Comparison of ENCODE assay signal across 21 cellular contexts in the genomic region with DNA sequence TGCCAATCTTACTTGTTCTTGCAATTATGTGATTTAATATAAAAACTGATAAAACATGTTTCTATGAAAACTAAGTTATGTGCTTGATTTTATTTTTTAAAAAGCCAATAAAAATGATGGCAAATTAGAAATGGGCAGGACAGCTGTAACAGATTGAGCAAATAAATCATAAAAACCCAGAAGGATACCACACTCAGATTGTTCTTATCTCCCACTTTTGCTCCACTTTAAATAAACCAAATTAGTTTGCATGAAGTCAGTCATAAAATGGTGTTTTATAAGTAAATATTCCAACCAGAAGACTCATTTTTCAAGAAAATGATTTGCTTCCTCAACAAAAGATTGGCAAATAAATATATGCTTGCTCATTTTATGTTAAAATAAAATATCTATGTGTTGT.
"Had no signal": no experiment of that assay in that cellular context is flagged by ENCODE, and none has a peak within 500 bp of the region (broad histone marks: within the 10 kb centered on the region; RNA-seq: fewer than 3 reads in every experiment).

No MANE protein-coding gene starts in this region.

- DNase-seq: colonic mucosa; dermis blood vessel endothelial cell; dorsolateral prefrontal cortex; effector CD4-positive, alpha-beta T cell; effector memory CD4-positive, alpha-beta T cell; foreskin keratinocyte; heart left ventricle; hypothalamus; immature natural killer cell; islet precursor cell; kidney; kidney glomerular epithelial cell; left lung; left ventricle myocardium superior; lower lobe of right lung; mesenchymal stem cell; mucosa of descending colon; naive B cell; naive thymus-derived CD8-positive, alpha-beta T cell had no signal

- ATAC-seq: foreskin keratinocyte; gastroesophageal sphincter; heart left ventricle; left lung; left ventricle myocardium superior; lower lobe of right lung; mucosa of descending colon; naive thymus-derived CD8-positive, alpha-beta T cell had no signal

- H3K27ac ChIP-seq: colonic mucosa, dorsolateral prefrontal cortex, foreskin keratinocyte, gastroesophageal sphincter, heart left ventricle, hepatocyte, left lung, lower lobe of right lung had no signal
